ENCODE assay signal across 8 cellular contexts in the genomic region with DNA sequence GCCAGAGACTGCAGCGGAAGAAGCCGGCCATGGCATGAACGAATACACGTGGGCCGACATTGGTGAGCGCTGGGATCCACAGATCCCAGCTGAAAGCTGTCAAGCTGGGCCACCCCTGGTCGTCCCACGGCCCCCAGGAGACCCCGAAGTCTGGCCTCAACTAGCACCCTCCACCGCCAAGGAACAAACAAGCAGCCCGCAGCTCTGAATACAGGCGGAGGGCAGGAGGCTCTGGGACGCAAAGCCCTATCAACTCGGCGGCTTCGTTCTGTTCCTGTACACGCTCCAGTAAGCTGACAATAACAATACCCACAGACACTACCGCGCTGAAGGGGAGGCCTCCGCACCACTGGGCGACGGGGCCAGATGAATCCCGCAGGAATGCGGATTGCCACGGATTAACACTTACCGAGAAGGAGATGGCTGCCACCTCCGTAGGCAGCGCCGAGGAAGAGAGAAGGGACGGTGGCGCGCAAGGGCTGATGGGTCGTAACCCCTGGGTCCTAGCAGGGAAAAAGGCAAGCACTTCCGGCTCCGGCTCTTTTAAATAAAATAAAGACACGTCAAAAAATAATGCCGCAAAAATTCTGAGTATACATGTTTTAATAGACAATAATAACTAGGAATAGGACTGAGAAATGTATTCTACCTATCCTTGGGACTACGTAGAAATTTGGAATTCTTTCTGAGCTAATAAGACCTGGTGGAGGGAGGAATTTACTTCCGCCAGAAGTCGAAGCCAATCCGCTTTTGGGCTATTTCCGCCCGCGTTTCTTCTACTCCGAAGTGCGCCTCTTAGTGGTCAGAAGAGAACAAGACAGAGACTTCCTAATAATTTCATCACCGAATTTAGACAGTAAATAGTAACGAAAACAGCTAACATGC. TPM values are rescaled to one million over a fixed set of nuclear protein-coding genes. Genes with fewer than 3 reads are reported as not detected.
A peak's percentile ranks its signal among the peaks of the same experiment; 100 is the strongest.
DNase-seq lines count a peak whose midpoint lies in the region; ATAC-seq and TF ChIP-seq lines count a peak whose summit lies in the region.

A gene (minus strand): TSS at position 481 of the 885 bp plus-strand sequence. CDS start 1,328 bp downstream, outside the sequence.

- no peaks in the 10 kb centered on the region for H3K9me3 ChIP-seq in cardiac muscle cell (ENCODE audit: low read depth)
- H3K9me3 ChIP-seq in parathyroid adenoma (ENCODE audit: control insufficient read depth, low read length), result no peaks in the 10 kb centered on the region
- no peaks in the 10 kb centered on the region for H3K9me3 ChIP-seq in tibial nerve

- H3K79me2 ChIP-seq in parathyroid adenoma, result peaks cover 27% of the 10 kb centered on the region

- peak within 1 kb of the TSS; percentile 10 for H3K9ac ChIP-seq in parathyroid adenoma

- peaks cover 32% of the 10 kb centered on the region for H3K36me3 ChIP-seq in cardiac muscle cell
- H3K36me3 ChIP-seq in parathyroid adenoma (ENCODE audit: control insufficient read depth, insufficient read depth, low read length), result no peaks in the 10 kb centered on the region
- H3K36me3 ChIP-seq in tibial nerve, result peaks cover 0 to 37% (median 0%) of the 10 kb centered on the region in 3 donors

- H2AFZ ChIP-seq in parathyroid adenoma, result peak within 1 kb of the TSS; percentile 98

- H3K27ac ChIP-seq in cardiac muscle cell (peak within 1 kb of the TSS; percentile 98), parathyroid adenoma (peak within 1 kb of the TSS; percentile 98), tibial nerve (peak within 1 kb of the TSS; percentile 87 to 96 (median 93))

- TF ChIP-seq EP300 in tibial nerve (IDR thresholded peaks at IDR 0.05), result peak; percentile 93 to 98

- 0 to 1% methylated on average over 34 to 48 of the region's 48 CpGs for WGBS in tibial nerve, 2 donors

- TF ChIP-seq CTCF in GM12873 (IDR thresholded peaks at IDR 0.05; ENCODE audit: insufficient read depth, low read depth, low read length, missing control alignments) (peak; percentile 81), cardiac muscle cell (IDR thresholded peaks at IDR 0.05; ENCODE audit: low read depth, low read length) (peak; percentile 82), parathyroid adenoma (IDR thresholded peaks at IDR 0.05) (peak; percentile 86), tibial nerve (IDR thresholded peaks at IDR 0.05) (peak; percentile 69 to 91 (median 81))

- peak; percentile 69 to 79 for TF ChIP-seq POLR2A in tibial nerve (IDR thresholded peaks at IDR 0.05)

- H3K4me1 ChIP-seq in cardiac muscle cell (ENCODE audit: low read depth) (peaks cover 14% of the 10 kb centered on the region), parathyroid adenoma (peaks cover 20% of the 10 kb centered on the region), tibial nerve (peaks cover 0 to 40% (median 18%) of the 10 kb centered on the region in 4 donors)

- H3K4me3 ChIP-seq in cardiac muscle cell, result peak within 1 kb of the TSS; percentile 92
- peak within 1 kb of the TSS; percentile 65 for H3K4me3 ChIP-seq in parathyroid adenoma (ENCODE audit: low read depth, low read length)
- H3K4me3 ChIP-seq in tibial nerve, result peak within 1 kb of the TSS; percentile 74 to 93 (median 88)

- H3K27me3 ChIP-seq in cardiac muscle cell, result no peaks in the 10 kb centered on the region
- H3K27me3 ChIP-seq in parathyroid adenoma (ENCODE audit: control insufficient read depth, insufficient read depth, low read length), result no peaks in the 10 kb centered on the region
- H3K27me3 ChIP-seq in tibial nerve, result no peaks in the 10 kb centered on the region

- peak; percentile 87 for ATAC-seq in HG02763 (IDR thresholded peaks at IDR 0.05; ENCODE audit: unreplicated experiment)

- DNase-seq in NCI-H1417 (lab: John Stamatoyannopoulos, UW), result peak; percentile 84 to 96 (median 89)
- peak; percentile 85 to 99 for DNase-seq in SW 1271 (lab: John Stamatoyannopoulos, UW)
- peak; percentile 66 for DNase-seq in activated naive CD8-positive, alpha-beta T cell treated with anti-CD3 and anti-CD28 coated beads, Interleukin-2, amount 50 U/mL, for 16 hours (ENCODE audit: low read depth, low spot score)
- DNase-seq in cardiac muscle cell (ENCODE audit: low read depth in 1 of 2, low spot score in 1 of 2), result peak; percentile 96 to 98
- DNase-seq in tibial nerve (ENCODE audit: low spot score in 2 of 2), result peak; percentile 73 to 83

- H3K4me2 ChIP-seq in parathyroid adenoma (ENCODE audit: low read length), result peak within 1 kb of the TSS; percentile 89

RNA-seq across cellular contexts. Expression of the gene that starts here (rescaled TPM):
- total RNA-seq in cardiac muscle cell (824 and 1,421 TPM in 2 replicates), tibial nerve (100 to 1,000 TPM; 510 to 893 (median 747) TPM)
- polyA plus RNA-seq in cardiac muscle cell, result 726 and 889 TPM in 2 replicates

Comparison
In these comparisons a context has a peak if more than half of its experiments do, and no peak if none do; other contexts are left out.
1. Peak in every context shown above with its lines: DNase-seq, ATAC-seq, H3K4me3 ChIP-seq and H3K27ac ChIP-seq.